Comparison of ENCODE assay signal across 1 cellular context in genomic region chr21:29025328-29025713, GRCh38.
TF ChIP-seq lines count a peak whose summit lies in the region.

No MANE protein-coding gene starts in this region.

TF ChIP-seq in A549, 52 proteins besides CTCF, POLR2A, EP300 and RAD21 (continued from another document):
- TF ChIP-seq, protein P1, sequence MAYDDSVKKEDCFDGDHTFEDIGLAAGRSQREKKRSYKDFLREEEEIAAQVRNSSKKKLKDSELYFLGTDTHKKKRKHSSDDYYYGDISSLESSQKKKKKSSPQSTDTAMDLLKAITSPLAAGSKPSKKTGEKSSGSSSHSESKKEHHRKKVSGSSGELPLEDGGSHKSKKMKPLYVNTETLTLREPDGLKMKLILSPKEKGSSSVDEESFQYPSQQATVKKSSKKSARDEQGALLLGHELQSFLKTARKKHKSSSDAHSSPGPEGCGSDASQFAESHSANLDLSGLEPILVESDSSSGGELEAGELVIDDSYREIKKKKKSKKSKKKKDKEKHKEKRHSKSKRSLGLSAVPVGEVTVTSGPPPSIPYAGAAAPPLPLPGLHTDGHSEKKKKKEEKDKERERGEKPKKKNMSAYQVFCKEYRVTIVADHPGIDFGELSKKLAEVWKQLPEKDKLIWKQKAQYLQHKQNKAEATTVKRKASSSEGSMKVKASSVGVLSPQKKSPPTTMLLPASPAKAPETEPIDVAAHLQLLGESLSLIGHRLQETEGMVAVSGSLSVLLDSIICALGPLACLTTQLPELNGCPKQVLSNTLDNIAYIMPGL (CRISPR knock-in tag; IDR thresholded peaks at IDR 0.05; ENCODE audit: borderline replicate concordance) = no peak
